ENCODE assay signal across 27 cellular contexts in genomic region chr15:57305009-57305408, GRCh38.
A peak's percentile ranks its signal among the peaks of the same experiment; 100 is the strongest.
DNase-seq lines count a peak whose midpoint lies in the region; TF ChIP-seq lines count a peak whose summit lies in the region.
"Had no signal": no experiment of that assay in that cellular context is flagged by ENCODE, and none has a peak within 500 bp of the region (broad histone marks: within the 10 kb centered on the region; RNA-seq: fewer than 3 reads in every experiment).

No MANE protein-coding gene starts in this region.

- H3K36me3 ChIP-seq in CD4-positive, alpha-beta memory T cell (ENCODE audit: insufficient read depth, low read length), result no peaks in the 10 kb centered on the region
- H3K36me3 ChIP-seq in H7 (replicated peaks; ENCODE audit: control insufficient read depth, insufficient read depth, low read length), result no peaks in the 10 kb centered on the region
- H3K36me3 ChIP-seq: esophagus squamous epithelium, gastrocnemius medialis, lower lobe of right lung, transverse colon had no signal

- CTCF ChIA-PET in CD4-positive, alpha-beta memory T cell (lab: Charles Lee; ENCODE audit: partially characterized antibody), result interaction anchor here (0.7 to 6.4 kb wide), 5 partner anchors 10 to 811 kb away, joined by 3 to 85 read pairs (median 5); no protein-coding TSS in a partner anchor

- peaks cover 0 to 7% (median 1%) of the 10 kb centered on the region in 4 donors for H3K4me1 Mint-ChIP-seq in CD4-positive, alpha-beta memory T cell
- H3K4me1 Mint-ChIP-seq in activated T-helper 2 cell treated with anti-CD3 and anti-CD28 coated beads, Interferon-gamma antibody, Interleukin-2, Interleukin-4, amounts not matched to agents 10 μg/mL and 5 μg/mL and 100 μg/mL, durations not matched to agents 14 hours and 24 hours and 36 hours (ENCODE audit: low read depth), result no peaks in the 10 kb centered on the region
- H3K4me1 Mint-ChIP-seq in mesothelial cell of epicardium, result peaks cover 11% of the 10 kb centered on the region
- peaks cover 6 to 8% of the 10 kb centered on the region in 2 donors for H3K4me1 Mint-ChIP-seq in immature natural killer cell

- TF ChIP-seq CTCF in mesothelial cell of epicardium (IDR thresholded peaks at IDR 0.05; ENCODE audit: unreplicated experiment), result no peak

- H3K4me3 ChIP-seq in CD4-positive, alpha-beta memory T cell (ENCODE audit: low read length in 2 of 2), result no peak overlapping the region
- no peak overlapping the region for H3K4me3 ChIP-seq in H7 (ENCODE audit: insufficient read depth, low read depth, low read length)
- H3K4me3 ChIP-seq: esophagus squamous epithelium, gastrocnemius medialis, lower lobe of right lung, transverse colon had no signal

- DNase-seq in CD4-positive, alpha-beta memory T cell, result no peak
- DNase-seq in H7, result peak; percentile 18
- no peak for DNase-seq in activated T-helper 2 cell treated with anti-CD3 and anti-CD28 coated beads, Interferon-gamma antibody, Interleukin-2, Interleukin-4, amounts not matched to agents 10 μg/mL and 5 μg/mL and 100 μg/mL, durations not matched to agents 14 hours and 24 hours and 36 hours (ENCODE audit: low spot score)
- DNase-seq in mesothelial cell of epicardium (ENCODE audit: low spot score in 2 of 2, unreplicated experiment in 2 of 2), result no peak
- no peak for DNase-seq in stimulated activated naive CD4-positive, alpha-beta T cell (lab: John Stamatoyannopoulos, UW)
- no peak for DNase-seq in NCI-H774 (lab: John Stamatoyannopoulos, UW)
- DNase-seq in Kasumi-1 (lab: John Stamatoyannopoulos, UW), result no peak
- DNase-seq in immature natural killer cell, result no peak
- DNase-seq: activated CD4-positive, CD25-positive, alpha-beta regulatory T cell treated with anti-CD3 and anti-CD28 coated beads, Interleukin-2, amount 50 U/mL, for 72 hours; activated CD8-positive, alpha-beta memory T cell treated with anti-CD3 and anti-CD28 coated beads for 24 hours; activated T-cell treated with anti-CD3 and anti-CD28 coated beads, Interleukin-2, amount 50 U/mL, for 48 hours; CD8-positive, alpha-beta T cell; esophagus squamous epithelium; gastrocnemius medialis; GDM1; KBM-7; kidney; lower lobe of right lung; NCI-H1048; NCI-H2081; NCI-H510A; retina; spleen; stimulated activated CD4-positive, alpha-beta T cell treated with anti-CD3 and anti-CD28 coated beads, Interleukin-4, amount 100 ng/mL, for 1 hour; transverse colon had no signal

- no peaks in the 10 kb centered on the region for H3K9me3 ChIP-seq in CD4-positive, alpha-beta memory T cell (ENCODE audit: control insufficient read depth in 1 of 2, low read length in 2 of 2)
- H3K9me3 ChIP-seq: esophagus squamous epithelium, gastrocnemius medialis, lower lobe of right lung, spleen, transverse colon had no signal

- H3K4me3 Mint-ChIP-seq in CD4-positive, alpha-beta memory T cell, result peak overlapping the region in 5 of 8 donors; percentile 14 to 64 (median 53)
- peak overlapping the region; percentile 46 for H3K4me3 Mint-ChIP-seq in activated T-helper 2 cell treated with anti-CD3 and anti-CD28 coated beads, Interferon-gamma antibody, Interleukin-2, Interleukin-4, amounts not matched to agents 10 μg/mL and 5 μg/mL and 100 μg/mL, durations not matched to agents 14 hours and 24 hours and 36 hours (ENCODE audit: low read depth)
- peak overlapping the region; percentile 18 for H3K4me3 Mint-ChIP-seq in mesothelial cell of epicardium
- H3K4me3 Mint-ChIP-seq in immature natural killer cell, result peak overlapping the region in 2 of 5 donors; percentile 6 to 25
- H3K4me3 Mint-ChIP-seq: activated naive CD4-positive, alpha-beta T cell treated with anti-CD3 and anti-CD28 coated beads, Interleukin-2, amount 50 U/mL, for 24 hours had no signal

- no peaks in the 10 kb centered on the region for H3K27me3 Mint-ChIP-seq in CD4-positive, alpha-beta memory T cell
- H3K27me3 Mint-ChIP-seq in activated T-helper 2 cell treated with anti-CD3 and anti-CD28 coated beads, Interferon-gamma antibody, Interleukin-2, Interleukin-4, amounts not matched to agents 10 μg/mL and 5 μg/mL and 100 μg/mL, durations not matched to agents 14 hours and 24 hours and 36 hours (ENCODE audit: low read depth), result peaks cover 6% of the 10 kb centered on the region
- H3K27me3 Mint-ChIP-seq in mesothelial cell of epicardium (ENCODE audit: low read depth) (no peaks in the 10 kb centered on the region), immature natural killer cell (ENCODE audit: low read depth in 3 of 3) (peaks cover 0 to 8% (median 8%) of the 10 kb centered on the region in 3 donors)

- H3K36me3 Mint-ChIP-seq in CD4-positive, alpha-beta memory T cell, result no peaks in the 10 kb centered on the region
- H3K36me3 Mint-ChIP-seq in activated T-helper 2 cell treated with anti-CD3 and anti-CD28 coated beads, Interferon-gamma antibody, Interleukin-2, Interleukin-4, amounts not matched to agents 10 μg/mL and 5 μg/mL and 100 μg/mL, durations not matched to agents 14 hours and 24 hours and 36 hours (ENCODE audit: low read depth), result no peaks in the 10 kb centered on the region
- H3K36me3 Mint-ChIP-seq in mesothelial cell of epicardium (no peaks in the 10 kb centered on the region), immature natural killer cell (no peaks in the 10 kb centered on the region)
- H3K36me3 Mint-ChIP-seq: activated naive CD4-positive, alpha-beta T cell treated with anti-CD3 and anti-CD28 coated beads, Interleukin-2, amount 50 U/mL, for 24 hours; CD8-positive, alpha-beta T cell had no signal

- intact Hi-C loops in CD4-positive, alpha-beta memory T cell (cut with micrococcal nuclease), result no loop called here
- intact Hi-C loops in activated T-helper 2 cell treated with anti-CD3 and anti-CD28 coated beads, Interferon-gamma antibody, Interleukin-2, Interleukin-4, amounts not matched to agents 10 μg/mL and 5 μg/mL and 100 μg/mL, durations not matched to agents 14 hours and 24 hours and 36 hours (cut with micrococcal nuclease), result loop anchor here (10.0 kb wide), 1 partner anchor 390 kb away; the partner anchor contains the start of gene TCF12

- no peak overlapping the region for H3K27ac ChIP-seq in CD4-positive, alpha-beta memory T cell (ENCODE audit: low read depth, low read length)
- H3K27ac ChIP-seq: esophagus squamous epithelium, gastrocnemius medialis, lower lobe of right lung, RWPE1, transverse colon had no signal

- no peaks in the 10 kb centered on the region for H3K9me3 Mint-ChIP-seq in CD4-positive, alpha-beta memory T cell
- H3K9me3 Mint-ChIP-seq in activated T-helper 2 cell treated with anti-CD3 and anti-CD28 coated beads, Interferon-gamma antibody, Interleukin-2, Interleukin-4, amounts not matched to agents 10 μg/mL and 5 μg/mL and 100 μg/mL, durations not matched to agents 14 hours and 24 hours and 36 hours, result no peaks in the 10 kb centered on the region
- H3K9me3 Mint-ChIP-seq in mesothelial cell of epicardium (no peaks in the 10 kb centered on the region), immature natural killer cell (no peaks in the 10 kb centered on the region)
- H3K9me3 Mint-ChIP-seq: activated naive CD4-positive, alpha-beta T cell treated with anti-CD3 and anti-CD28 coated beads, Interleukin-2, amount 50 U/mL, for 24 hours; CD8-positive, alpha-beta T cell had no signal

- POLR2A ChIA-PET in CD4-positive, alpha-beta memory T cell (lab: Charles Lee; ENCODE audit: partially characterized antibody), result no interaction called here

- peaks cover 4% of the 10 kb centered on the region for H3K4me1 ChIP-seq in CD4-positive, alpha-beta memory T cell (ENCODE audit: insufficient read depth, low read length)

- H3K27ac Mint-ChIP-seq in CD4-positive, alpha-beta memory T cell, result no peak overlapping the region
- H3K27ac Mint-ChIP-seq in activated T-helper 2 cell treated with anti-CD3 and anti-CD28 coated beads, Interferon-gamma antibody, Interleukin-2, Interleukin-4, amounts not matched to agents 10 μg/mL and 5 μg/mL and 100 μg/mL, durations not matched to agents 14 hours and 24 hours and 36 hours, result no peak overlapping the region
- H3K27ac Mint-ChIP-seq in mesothelial cell of epicardium (no peak overlapping the region), immature natural killer cell (no peak overlapping the region)
- H3K27ac Mint-ChIP-seq: activated naive CD4-positive, alpha-beta T cell treated with anti-CD3 and anti-CD28 coated beads, Interleukin-2, amount 50 U/mL, for 24 hours; CD8-positive, alpha-beta T cell had no signal

- no peaks in the 10 kb centered on the region for H3K27me3 ChIP-seq in CD4-positive, alpha-beta memory T cell (ENCODE audit: insufficient read depth, low read length)
- no peaks in the 10 kb centered on the region for H3K27me3 ChIP-seq in H7 (ENCODE audit: control insufficient read depth, insufficient read depth, low read length)
- H3K27me3 ChIP-seq: esophagus squamous epithelium, gastrocnemius medialis, transverse colon had no signal
